In genomic region chr10:70835895-70836294, GRCh38 we compare ENCODE assay signal across 1 cellular context.
A peak's percentile ranks its signal among the peaks of the same experiment; 100 is the strongest.
TF ChIP-seq lines count a peak whose summit lies in the region.

No MANE protein-coding gene starts in this region.

TF ChIP-seq in HepG2, 621 proteins besides CTCF, POLR2A, EP300 and RAD21:
- TF ChIP-seq TCF7 (IDR thresholded peaks at IDR 0.05; ENCODE audit: low read depth) (peak; percentile 47), ZNF367 (CRISPR knock-in tag; IDR thresholded peaks at IDR 0.05; ENCODE audit: borderline replicate concordance) (no peak), ARID5B (CRISPR knock-in tag; IDR thresholded peaks at IDR 0.05) (0 out of 2 replicates have a peak, but pooled peaks have one; percentile 10), SOX13 (IDR thresholded peaks at IDR 0.05) (no peak), SOX13 (CRISPR knock-in tag; conservative IDR thresholded peaks at IDR 0.05 in 1 of 2, IDR thresholded peaks at IDR 0.05 in 1 of 2) (0 out of 4 replicates have a peak, but pooled peaks of 1 of the 2 experiments have one; percentile 18), CEBPG (CRISPR knock-in tag; IDR thresholded peaks at IDR 0.05) (0 out of 2 replicates have a peak, but pooled peaks have one; percentile 4), AGO1 (IDR thresholded peaks at IDR 0.05; ENCODE audit: low read depth, low read length, poor library complexity, severe bottlenecking) (no peak), NCOA2 (CRISPR knock-in tag; IDR thresholded peaks at IDR 0.05) (0 out of 2 replicates have a peak, but pooled peaks have one; percentile 31)
TF ChIP-seq in HepG2: peak in this region for 5.
